8 cellular contexts compared by ENCODE assay signal in genomic region chr15:84955089-84955848, GRCh38. TPM values are rescaled to one million over a fixed set of nuclear protein-coding genes. Genes with fewer than 3 reads are reported as not detected.
A peak's percentile ranks its signal among the peaks of the same experiment; 100 is the strongest.
DNase-seq lines count a peak whose midpoint lies in the region; ATAC-seq, FAIRE-seq and TF ChIP-seq lines count a peak whose summit lies in the region.

No MANE protein-coding gene starts in this region.

- no peak overlapping the region for H3K9ac ChIP-seq in NT2/D1 (ENCODE audit: insufficient read length, low read depth)

- H3K27ac ChIP-seq in upper lobe of left lung, result no peak overlapping the region

- TF ChIP-seq CTCF in fibroblast of the aortic adventitia (IDR thresholded peaks at IDR 0.05; ENCODE audit: insufficient read depth, low read length) (peak; percentile 96), upper lobe of left lung (IDR thresholded peaks at IDR 0.05) (peak; percentile 76 to 88 (median 81))

- TF ChIP-seq POLR2A in H54 (IDR thresholded peaks at IDR 0.05; ENCODE audit: low read depth, low read length) (no peak), upper lobe of left lung (IDR thresholded peaks at IDR 0.05) (no peak)

- ATAC-seq in upper lobe of left lung (ENCODE audit: low FRiP score in 2 of 2), result peak; percentile 87 to 94
- no peak for ATAC-seq in HG02678 (IDR thresholded peaks at IDR 0.05; ENCODE audit: unreplicated experiment)

- peak in 11 of 14 donors; percentile 5 to 70 (median 50) for DNase-seq in C1 segment of cervical spinal cord (lab: John Stamatoyannopoulos, UW)
- DNase-seq in H54 (ENCODE audit: insufficient read length, low spot score), result peak; percentile 30
- DNase-seq in NT2/D1 (ENCODE audit: low read depth, low spot score), result peak; percentile 43
- peak; percentile 5 to 8 for DNase-seq in activated T-helper 1 cell treated with anti-CD3 and anti-CD28 coated beads, Interleukin-2, amount 50 U/mL, for 16 hours (ENCODE audit: low read depth in 1 of 2, low spot score in 1 of 2)
- DNase-seq in fibroblast of the aortic adventitia (ENCODE audit: low read depth), result peak; percentile 80
- peak in 53 of 56 donors; percentile 16 to 87 (median 63) for DNase-seq in nucleus accumbens (lab: John Stamatoyannopoulos, UW)
- DNase-seq in upper lobe of left lung, result peak; percentile 44 to 75

- H3K4me3 ChIP-seq in NT2/D1 (ENCODE audit: insufficient read length, low read depth) (no peak overlapping the region), fibroblast of the aortic adventitia (ENCODE audit: low read depth, low read length) (peak overlapping the region; percentile 38), upper lobe of left lung (peak overlapping the region in 2 of 4 donors; percentile 33 to 35)

- peak; percentile 23 for FAIRE-seq in H54 (lab: Jason Lieb, UNC)

- no peaks in the 10 kb centered on the region for H3K36me3 ChIP-seq in NT2/D1 (ENCODE audit: insufficient read depth, insufficient read length, low read length)
- no peaks in the 10 kb centered on the region for H3K36me3 ChIP-seq in upper lobe of left lung

- H3K4me1 ChIP-seq in NT2/D1 (ENCODE audit: insufficient read depth, insufficient read length) (peaks cover 3% of the 10 kb centered on the region), upper lobe of left lung (peaks cover 0 to 11% (median 8%) of the 10 kb centered on the region in 4 donors)

- H3K9me3 ChIP-seq in NT2/D1 (ENCODE audit: insufficient read depth, low read length) (0 out of 2 replicates have a peak, but pooled peaks cover 8% of the 10 kb centered on the region), upper lobe of left lung (no peaks in the 10 kb centered on the region)

- TF ChIP-seq EP300 in upper lobe of left lung (IDR thresholded peaks at IDR 0.05), result no peak

- WGBS in upper lobe of left lung, 2 donors, result 28% methylated on average over 14 to 15 of the region's 15 CpGs

- H3K27me3 ChIP-seq in NT2/D1 (ENCODE audit: insufficient read depth, insufficient read length), result peaks cover 4% of the 10 kb centered on the region
- H3K27me3 ChIP-seq in upper lobe of left lung, result no peaks in the 10 kb centered on the region

RNA-seq across cellular contexts. Expression of gene PDE8A, which starts 26.4 kb away (rescaled TPM):
- total RNA-seq in fibroblast of the aortic adventitia (ENCODE audit: low replicate concordance) (20.6 and 26.2 TPM in 2 replicates), upper lobe of left lung (10 to 100 TPM; 36.5 to 66.0 (median 48.4) TPM)

Comparison
In these comparisons a context has a peak if more than half of its experiments do, and no peak if none do; other contexts are left out.
1. DNase-seq: peak in every context shown above with its lines; median percentile 80 in fibroblast of the aortic adventitia; 63 in nucleus accumbens; 60 in upper lobe of left lung; 50 in C1 segment of cervical spinal cord; 43 in NT2/D1; 30 in H54; 6 in activated T-helper 1 cell treated with anti-CD3 and anti-CD28 coated beads, Interleukin-2, amount 50 U/mL, for 16 hours.